In the genomic region with DNA sequence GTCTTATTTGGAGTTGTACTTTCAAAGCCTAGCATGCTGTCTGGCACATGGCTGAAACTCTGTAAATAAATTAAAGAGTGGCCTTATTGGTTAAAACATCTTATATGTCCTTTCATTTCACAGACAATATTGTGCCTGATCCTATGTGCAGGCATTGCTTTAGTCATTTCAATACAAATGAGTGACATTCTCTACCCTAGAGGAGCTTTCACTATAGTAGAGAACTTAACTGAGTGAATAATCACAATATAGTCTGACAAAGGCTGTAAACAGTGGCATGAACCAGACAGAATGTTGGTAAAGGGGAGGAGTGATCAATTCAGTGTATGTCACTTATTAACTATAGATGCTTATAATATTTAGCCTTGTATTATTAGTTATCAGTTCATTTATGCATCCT, we compare ENCODE assay signal across 15 cellular contexts.
"Had no signal": no experiment of that assay in that cellular context is flagged by ENCODE, and none has a peak within 500 bp of the region (broad histone marks: within the 10 kb centered on the region; RNA-seq: fewer than 3 reads in every experiment).

No MANE protein-coding gene starts in this region.

- H3K4me1 Mint-ChIP-seq: activated B cell treated with CpG ODN at 0.5 μM for 24 hours; activated CD4-positive, alpha-beta T cell treated with anti-CD3 and anti-CD28 coated beads, Interleukin-2, amount 10 ng/mL, durations not matched to agents 7 days and 5 days; activated naive CD8-positive, alpha-beta T cell treated with anti-CD3 and anti-CD28 coated beads for 36 hours; naive thymus-derived CD8-positive, alpha-beta T cell had no signal

- H3K27ac Mint-ChIP-seq: activated B cell treated with CpG ODN at 0.5 μM for 24 hours; activated CD4-positive, alpha-beta T cell treated with anti-CD3 and anti-CD28 coated beads, Interleukin-2, amount 10 ng/mL, durations not matched to agents 7 days and 5 days; activated naive CD8-positive, alpha-beta T cell treated with anti-CD3 and anti-CD28 coated beads for 36 hours; activated T-cell treated with anti-CD3 and anti-CD28 coated beads, Interleukin-2, amount 50 U/mL, for 24 hours; naive thymus-derived CD8-positive, alpha-beta T cell had no signal

- H3K4me3 Mint-ChIP-seq: activated B cell treated with CpG ODN at 0.5 μM for 24 hours; activated CD4-positive, alpha-beta T cell treated with anti-CD3 and anti-CD28 coated beads, Interleukin-2, amount 10 ng/mL, durations not matched to agents 7 days and 5 days; activated naive CD8-positive, alpha-beta T cell treated with anti-CD3 and anti-CD28 coated beads for 36 hours; activated T-cell treated with anti-CD3 and anti-CD28 coated beads, Interleukin-2, amount 50 U/mL, for 24 hours; naive thymus-derived CD8-positive, alpha-beta T cell had no signal

- H3K27me3 Mint-ChIP-seq: activated B cell treated with CpG ODN at 0.5 μM for 24 hours; activated CD4-positive, alpha-beta T cell treated with anti-CD3 and anti-CD28 coated beads, Interleukin-2, amount 10 ng/mL, durations not matched to agents 7 days and 5 days; activated naive CD8-positive, alpha-beta T cell treated with anti-CD3 and anti-CD28 coated beads for 36 hours; activated T-cell treated with anti-CD3 and anti-CD28 coated beads, Interleukin-2, amount 50 U/mL, for 24 hours had no signal

- H3K4me3 ChIP-seq: lung, mucosa of descending colon, stomach, uterus had no signal

- H3K27me3 ChIP-seq: foreskin keratinocyte, neutrophil, stomach, uterus had no signal

- H3K9me3 Mint-ChIP-seq: activated CD4-positive, alpha-beta T cell treated with anti-CD3 and anti-CD28 coated beads, Interleukin-2, amount 10 ng/mL, durations not matched to agents 7 days and 5 days; activated naive CD8-positive, alpha-beta T cell treated with anti-CD3 and anti-CD28 coated beads for 36 hours; activated T-cell treated with anti-CD3 and anti-CD28 coated beads, Interleukin-2, amount 50 U/mL, for 24 hours had no signal

- DNase-seq: activated B cell treated with CpG ODN at 0.5 μM for 24 hours; activated CD4-positive, alpha-beta T cell treated with anti-CD3 and anti-CD28 coated beads, Interleukin-2, amount 10 ng/mL, durations not matched to agents 7 days and 5 days; activated gamma-delta T cell treated with Interleukin-2 at 50 U/mL for 16 hours; activated naive CD8-positive, alpha-beta T cell treated with anti-CD3 and anti-CD28 coated beads for 36 hours; activated T-cell treated with anti-CD3 and anti-CD28 coated beads, Interleukin-2, amount 50 U/mL, for 24 hours; head of caudate nucleus; left colon; mucosa of descending colon; naive thymus-derived CD8-positive, alpha-beta T cell; stimulated activated CD4-positive, alpha-beta T cell treated with anti-CD3 and anti-CD28 coated beads, Interleukin-4, amount 100 ng/mL, for 4 hours; stomach; uterus had no signal

- H3K4me1 ChIP-seq: stomach, uterus had no signal

- H3K27ac ChIP-seq: foreskin keratinocyte, stomach, uterus had no signal

- H3K36me3 Mint-ChIP-seq: activated naive CD8-positive, alpha-beta T cell treated with anti-CD3 and anti-CD28 coated beads for 36 hours; naive thymus-derived CD8-positive, alpha-beta T cell had no signal

- H3K36me3 ChIP-seq: neutrophil, stomach, uterus had no signal

- H3K9me3 ChIP-seq: mucosa of descending colon, neutrophil, stomach, uterus had no signal

- ATAC-seq: left colon; mucosa of descending colon; naive thymus-derived CD8-positive, alpha-beta T cell had no signal
